Comparison of ENCODE assay signal across 1 cellular context in the genomic region with DNA sequence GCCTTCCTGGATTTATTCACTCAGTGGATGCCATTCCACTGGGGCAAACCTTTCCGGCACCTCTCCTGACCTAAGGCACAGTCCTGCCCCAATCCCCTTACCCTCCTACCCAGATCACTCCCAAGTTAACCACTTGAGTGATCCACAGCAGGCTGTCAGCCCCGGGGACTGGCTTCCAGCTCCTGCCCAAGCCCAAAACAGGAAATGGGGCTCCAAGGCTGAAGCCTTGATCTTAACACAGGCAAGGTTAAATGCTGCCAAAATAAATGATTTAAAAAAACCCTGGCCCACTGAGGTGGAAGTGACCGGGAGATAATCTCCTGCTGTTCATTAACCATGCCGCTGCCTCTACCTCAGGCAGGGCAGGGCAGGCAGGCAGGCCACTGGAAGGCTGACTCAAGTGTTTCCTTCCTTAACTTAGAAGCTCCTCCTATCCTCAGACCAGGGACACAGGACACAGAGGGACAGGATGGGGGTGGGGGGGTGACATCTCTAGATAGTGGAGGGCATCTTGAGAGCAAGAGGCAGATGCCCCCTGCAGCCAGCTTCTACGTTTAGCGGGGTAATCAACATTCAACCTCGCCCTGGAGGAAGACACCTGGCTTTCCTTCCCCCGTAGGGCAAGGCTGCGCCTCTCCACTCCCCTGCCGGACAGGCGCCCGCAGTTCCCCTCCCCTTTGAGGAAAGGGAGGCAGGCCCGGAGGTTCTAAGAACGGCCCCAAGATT.
TF ChIP-seq lines count a peak whose summit lies in the region.

No MANE protein-coding gene starts in this region.

TF ChIP-seq in H1, 55 proteins besides CTCF, POLR2A, EP300 and RAD21:
- TF ChIP-seq, protein P1, sequence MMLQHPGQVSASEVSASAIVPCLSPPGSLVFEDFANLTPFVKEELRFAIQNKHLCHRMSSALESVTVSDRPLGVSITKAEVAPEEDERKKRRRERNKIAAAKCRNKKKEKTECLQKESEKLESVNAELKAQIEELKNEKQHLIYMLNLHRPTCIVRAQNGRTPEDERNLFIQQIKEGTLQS (IDR thresholded peaks at IDR 0.05; ENCODE audit: insufficient read depth, low read depth, low read length): no peak
- TF ChIP-seq, protein P2, sequence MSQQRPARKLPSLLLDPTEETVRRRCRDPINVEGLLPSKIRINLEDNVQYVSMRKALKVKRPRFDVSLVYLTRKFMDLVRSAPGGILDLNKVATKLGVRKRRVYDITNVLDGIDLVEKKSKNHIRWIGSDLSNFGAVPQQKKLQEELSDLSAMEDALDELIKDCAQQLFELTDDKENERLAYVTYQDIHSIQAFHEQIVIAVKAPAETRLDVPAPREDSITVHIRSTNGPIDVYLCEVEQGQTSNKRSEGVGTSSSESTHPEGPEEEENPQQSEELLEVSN (IDR thresholded peaks at IDR 0.05): no peak
- TF ChIP-seq CREB1 (IDR thresholded peaks at IDR 0.05) (no peak), RXRA (IDR thresholded peaks at IDR 0.05; ENCODE audit: insufficient read depth, low read depth, low read length) (no peak), TCF12 (IDR thresholded peaks at IDR 0.05; ENCODE audit: low read depth, low read length) (0 out of 2 replicates have a peak, but pooled peaks have one; percentile 43), YY1 (IDR thresholded peaks at IDR 0.05; ENCODE audit: low read depth, low read length) (0 out of 2 replicates have a peak, but pooled peaks have one; percentile 12), CTBP2 (IDR thresholded peaks at IDR 0.05; ENCODE audit: borderline replicate concordance, insufficient read depth, insufficient read length, low read length) (peak; percentile 37), MAX (IDR thresholded peaks at IDR 0.05) (peak; percentile 16; the same call in 1 of the 2 replicates)
